ENCODE assay signal across 8 cellular contexts in genomic region chr16:21521390-21522143, GRCh38.
DNase-seq lines count a peak whose midpoint lies in the region; ATAC-seq and TF ChIP-seq lines count a peak whose summit lies in the region.
"Not testable (repeated sequence)": the region's sequence is repeated elsewhere in the genome, so short reads cannot be mapped to it uniquely, and the experiment has no call there.

No MANE protein-coding gene starts in this region.

- H4K20me1 ChIP-seq in GM23338 (replicated peaks; ENCODE audit: insufficient read depth), result peaks cover 21% of the 10 kb centered on the region
- not testable (repeated sequence) for H4K20me1 ChIP-seq in hepatocyte (ENCODE audit: insufficient read depth, poor library complexity, severe bottlenecking)

- H3K4me2 ChIP-seq in GM23338 (peak overlapping the region; percentile 90), hepatocyte (peak overlapping the region; percentile 75)

- intact Hi-C loops in activated B cell treated with CpG ODN at 0.5 μM for 24 hours (cut with micrococcal nuclease), result loop anchor here (5.0 kb wide), 1 partner anchor 776 kb away; the partner anchor contains the start of gene POLR3E
- intact Hi-C loops in gastrocnemius medialis (cut with DNase I; ENCODE audit: low total_unique reads), result not testable (repeated sequence)

- H3K4me1 Mint-ChIP-seq in GM23338, result peaks cover 20% of the 10 kb centered on the region
- H3K4me1 Mint-ChIP-seq in activated B cell treated with CpG ODN at 0.5 μM for 24 hours, result peaks cover 20% of the 10 kb centered on the region

- H3K4me1 ChIP-seq in GM23338 (ENCODE audit: insufficient read depth), result peaks cover 34% of the 10 kb centered on the region
- peaks cover 24% of the 10 kb centered on the region for H3K4me1 ChIP-seq in hepatocyte (ENCODE audit: insufficient read depth)
- H3K4me1 ChIP-seq in gastrocnemius medialis, result not testable (repeated sequence)

- H2AFZ ChIP-seq in GM23338, result not testable (repeated sequence)
- H2AFZ ChIP-seq in hepatocyte, result peak overlapping the region; percentile 54

- in situ Hi-C loops in gastrocnemius medialis (cut with MboI; ENCODE audit: low sequenced_read_pairs in 4 of 4), result not testable (repeated sequence)

- H3F3A ChIP-seq in GM23338 (replicated peaks; ENCODE audit: low read depth), result peaks cover 47% of the 10 kb centered on the region

- H3K27ac Mint-ChIP-seq in GM23338, result peak overlapping the region; percentile 99
- not testable (repeated sequence) for H3K27ac Mint-ChIP-seq in activated B cell treated with CpG ODN at 0.5 μM for 24 hours

- WGBS in hepatocyte (ENCODE audit: low lambda C conversion rate, missing lambda C conversion rate), result 7% methylated on average over 24 of the region's 24 CpGs

- POLR2A ChIA-PET in AG04450 (lab: Yijun Ruan, JAX); activated B cell treated with CpG ODN at 0.5 μM for 24 hours (lab: Charles Lee): not testable (repeated sequence)

- H3K4me3 ChIP-seq in AG04450 (ENCODE audit: low read depth, low read length); hepatocyte; gastrocnemius medialis: not testable (repeated sequence)
- H3K4me3 ChIP-seq in GM23338 (peak overlapping the region; percentile 97), choroid plexus epithelial cell (ENCODE audit: low read depth, low read length) (peak overlapping the region; percentile 1)

- H3K9me3 ChIP-seq in AG04450 (ENCODE audit: control insufficient read depth, insufficient read depth, low read length); hepatocyte (ENCODE audit: low read depth); gastrocnemius medialis: not testable (repeated sequence)

- peak; percentile 51 for ATAC-seq in GM23338
- not testable (repeated sequence) for ATAC-seq in activated B cell treated with CpG ODN at 0.5 μM for 24 hours (ENCODE audit: low read depth); gastrocnemius medialis

- H3K79me2 ChIP-seq in GM23338 (replicated peaks; ENCODE audit: insufficient read depth) (peaks cover 36% of the 10 kb centered on the region), hepatocyte (peaks cover 30% of the 10 kb centered on the region)

- CTCF ChIA-PET in AG04450 (lab: Charles Lee), result interaction anchor here (0.5 kb wide), 1 partner anchor 607 kb away, joined by 6 read pairs; no protein-coding TSS in a partner anchor
- CTCF ChIA-PET in activated B cell treated with CpG ODN at 0.5 μM for 24 hours (lab: Charles Lee), result not testable (repeated sequence)

- H3K36me3 Mint-ChIP-seq in GM23338 (ENCODE audit: low read depth), result peaks cover 24% of the 10 kb centered on the region
- H3K36me3 Mint-ChIP-seq in activated B cell treated with CpG ODN at 0.5 μM for 24 hours (ENCODE audit: low read depth), result peaks cover 20% of the 10 kb centered on the region

- H3K9me2 ChIP-seq in GM23338 (ENCODE audit: insufficient read depth); hepatocyte (replicated peaks; ENCODE audit: insufficient read depth): not testable (repeated sequence)

- DNase-seq in AG04450 (ENCODE audit: low read depth, low spot score), result peak; percentile 36
- peak; percentile 92 for DNase-seq in GM23338 (ENCODE audit: low spot score)
- DNase-seq in NCI-H226, result peak; percentile 61
- DNase-seq in activated B cell treated with CpG ODN at 0.5 μM for 24 hours, result not testable (repeated sequence)
- peak; percentile 78 for DNase-seq in choroid plexus epithelial cell (ENCODE audit: low read depth)
- DNase-seq in hepatocyte (ENCODE audit: low spot score), result peak; percentile 86
- peak; percentile 40 for DNase-seq in midbrain (lab: John Stamatoyannopoulos, UW)
- DNase-seq in gastrocnemius medialis, result peak in 1 of 2 donors; percentile 42

- not testable (repeated sequence) for H3K36me3 ChIP-seq in GM23338 (ENCODE audit: insufficient read depth); hepatocyte (replicated peaks; ENCODE audit: insufficient read depth, low read depth); gastrocnemius medialis

- TF ChIP-seq POLR2A in gastrocnemius medialis (IDR thresholded peaks at IDR 0.05), result not testable (repeated sequence)

- H3K4me3 Mint-ChIP-seq in GM23338 (peak overlapping the region; percentile 71), activated B cell treated with CpG ODN at 0.5 μM for 24 hours (peak overlapping the region; percentile 7)

- TF ChIP-seq CTCF in AG04450 (IDR thresholded peaks at IDR 0.05; ENCODE audit: low read depth, low read length), result peak; percentile 34
- peak in 1 of 2 experiments; percentile 19; a peak in 1 of 4 replicates for TF ChIP-seq CTCF in GM23338 (conservative IDR thresholded peaks at IDR 0.05; ENCODE audit: low read depth in 2 of 2)
- not testable (repeated sequence) for TF ChIP-seq CTCF in activated B cell treated with CpG ODN at 0.5 μM for 24 hours (IDR thresholded peaks at IDR 0.05); gastrocnemius medialis (IDR thresholded peaks at IDR 0.05 in 4 of 5, conservative IDR thresholded peaks at IDR 0.05 in 1 of 5)
- TF ChIP-seq CTCF in choroid plexus epithelial cell (conservative IDR thresholded peaks at IDR 0.05; ENCODE audit: low read depth, low read length), result peak; percentile 33
- peak; percentile 26 for TF ChIP-seq CTCF in hepatocyte (IDR thresholded peaks at IDR 0.05; ENCODE audit: poor library complexity)

- not testable (repeated sequence) for H3K27me3 ChIP-seq in AG04450 (ENCODE audit: control insufficient read depth, insufficient read depth, low read length); GM23338 (ENCODE audit: insufficient read depth); hepatocyte; gastrocnemius medialis

- not testable (repeated sequence) for H3K9me3 Mint-ChIP-seq in GM23338, activated B cell treated with CpG ODN at 0.5 μM for 24 hours

- H3K27me3 Mint-ChIP-seq in GM23338 (ENCODE audit: insufficient read depth, low read depth, poor library complexity), result peaks cover 28% of the 10 kb centered on the region
- not testable (repeated sequence) for H3K27me3 Mint-ChIP-seq in activated B cell treated with CpG ODN at 0.5 μM for 24 hours

- peak overlapping the region; percentile 68 for H3K27ac ChIP-seq in AG04450 (ENCODE audit: low read depth, low read length)
- H3K27ac ChIP-seq in GM23338 (ENCODE audit: low read depth), result peak overlapping the region; percentile 100
- H3K27ac ChIP-seq in hepatocyte, result peak overlapping the region; percentile 91
- peak overlapping the region in 3 of 4 donors; percentile 89 to 96 (median 93) for H3K27ac ChIP-seq in gastrocnemius medialis

TF ChIP-seq in GM23338, 12 proteins besides CTCF, POLR2A, EP300 and RAD21:
- TF ChIP-seq NANOG (IDR thresholded peaks at IDR 0.05; ENCODE audit: borderline replicate concordance) (peak; percentile 27; the same call in 1 of the 2 replicates), CREB1 (CRISPR knock-in tag; IDR thresholded peaks at IDR 0.05; ENCODE audit: low read depth) (peak; percentile 70), POLR2AphosphoS5 (IDR thresholded peaks at IDR 0.05; ENCODE audit: low read depth) (peak; percentile 45; the same call in 1 of the 2 replicates)
